24 cellular contexts compared by ENCODE assay signal in the genomic region with DNA sequence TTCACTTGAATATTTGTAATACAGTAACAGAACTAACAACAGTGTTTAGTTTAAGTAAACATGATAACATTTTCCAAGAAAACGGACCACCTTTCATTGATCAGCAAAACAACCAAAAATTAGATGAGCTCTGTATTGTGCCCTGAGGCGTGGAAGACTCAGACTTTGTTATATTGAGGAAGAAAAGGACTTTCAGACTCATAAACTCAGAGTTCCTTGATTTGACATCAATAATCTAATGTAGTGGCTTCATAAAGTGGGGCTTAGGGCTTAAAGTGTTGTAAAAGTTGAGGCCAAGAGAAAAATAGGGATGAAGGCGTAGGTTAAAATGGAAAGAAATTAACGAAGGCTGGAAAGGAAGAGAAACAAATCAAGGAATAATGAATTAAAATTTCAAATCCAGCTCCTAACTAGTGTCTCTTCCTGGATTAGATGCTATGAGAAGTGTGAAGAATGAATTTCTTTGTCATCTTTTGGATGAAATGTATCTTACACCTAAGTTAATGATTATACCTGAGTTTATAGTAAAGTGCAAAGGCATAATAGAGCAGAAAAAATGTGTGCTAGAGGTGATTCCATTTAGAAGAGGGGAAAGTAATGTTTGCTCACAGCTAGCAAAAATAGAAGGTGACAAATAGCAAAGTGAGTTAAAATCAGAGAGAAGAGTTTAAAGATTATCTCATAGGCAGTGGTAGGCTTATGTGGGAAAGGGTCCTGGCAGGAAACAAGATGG. TPM values are rescaled to one million over a fixed set of nuclear protein-coding genes. Genes with fewer than 3 reads are reported as not detected.
"Had no signal": no experiment of that assay in that cellular context is flagged by ENCODE, and none has a peak within 500 bp of the region (broad histone marks: within the 10 kb centered on the region; RNA-seq: fewer than 3 reads in every experiment).

No MANE protein-coding gene starts in this region.

- H3K9ac ChIP-seq: KMS-11 had no signal

- FAIRE-seq: HTR-8/SVneo, K562, RCC 7860 had no signal

- H3K9me3 ChIP-seq: MG63 had no signal

- ATAC-seq: K562, SK-N-SH treated with all-trans-retinoic acid at 6 μM for 48 hours had no signal

- H3K4me2 ChIP-seq: KMS-11 had no signal

- H3K27me3 ChIP-seq: MG63 had no signal

- H3K36me3 ChIP-seq: MG63 had no signal

- H3K4me1 Mint-ChIP-seq: IgD-negative memory B cell had no signal

- H3K27ac Mint-ChIP-seq: IgD-negative memory B cell had no signal

- H3K4me3 Mint-ChIP-seq: IgD-negative memory B cell had no signal

- DNase-seq: Kasumi-1, MG63, NCI-H1092, NCI-H1105 treated with DMSO at 0.1 percent for 48 hours, NCI-H1417 treated with DMSO at 0.1 percent for 48 hours, NCI-H146, NCI-H1694 treated with DMSO at 0.1 percent for 48 hours, NCI-H1930, NCI-H2081, NCI-H2107, NCI-H2227 treated with DMSO at 0.1 percent for 48 hours, NCI-H524, NCI-H526 treated with DMSO at 0.1 percent for 48 hours, NCI-H748 treated with DMSO at 0.1 percent for 48 hours, RPMI8226, SHP77 had no signal

- H3K36me3 Mint-ChIP-seq: IgD-negative memory B cell had no signal

- H3K27ac ChIP-seq: HL-60, KMS-11 had no signal

- H3K4me3 ChIP-seq: K562, MG63 had no signal

RNA-seq across cellular contexts. Expression of a gene that starts 19.8 kb away (rescaled TPM):
- total RNA-seq: K562, NCI-H460 had no signal
